Comparison of ENCODE assay signal across 1 cellular context in genomic region chr9:101462558-101462957, GRCh38.
TF ChIP-seq lines count a peak whose summit lies in the region.

No MANE protein-coding gene starts in this region.

TF ChIP-seq in H1, 55 proteins besides CTCF, POLR2A, EP300 and RAD21 (continued from another document):
- TF ChIP-seq MAX (IDR thresholded peaks at IDR 0.05) (no peak), EGR1 (IDR thresholded peaks at IDR 0.05; ENCODE audit: borderline replicate concordance, low read depth, low read length) (no peak), BRCA1 (IDR thresholded peaks at IDR 0.05; ENCODE audit: low read depth, low read length) (no peak), CBX8 (IDR thresholded peaks at IDR 0.05; ENCODE audit: borderline replicate concordance, low read depth, low read length) (no peak), BACH1 (IDR thresholded peaks at IDR 0.05; ENCODE audit: low read length) (peak; percentile 99), POU5F1 (IDR thresholded peaks at IDR 0.05; ENCODE audit: low read depth, low read length) (no peak), SIX5 (IDR thresholded peaks at IDR 0.05; ENCODE audit: low read depth, low read length) (0 out of 2 replicates have a peak, but pooled peaks have one; percentile 2), RBBP5 (IDR thresholded peaks at IDR 0.05; ENCODE audit: borderline replicate concordance, low read depth, low read length) (no peak), CBX5 (IDR thresholded peaks at IDR 0.05; ENCODE audit: low read depth, low read length) (no peak), KDM4A (IDR thresholded peaks at IDR 0.05; ENCODE audit: low read depth, low read length, severe bottlenecking) (no peak), RFX5 (IDR thresholded peaks at IDR 0.05; ENCODE audit: borderline replicate concordance, low read depth, low read length) (no peak), SRF (IDR thresholded peaks at IDR 0.05; ENCODE audit: low read depth, low read length) (no peak), NANOG (IDR thresholded peaks at IDR 0.05; ENCODE audit: insufficient read depth, low read depth, low read length, poor library complexity, severe bottlenecking) (no peak), POLR2AphosphoS5 (IDR thresholded peaks at IDR 0.05; ENCODE audit: low read depth, low read length) (no peak), JUN (IDR thresholded peaks at IDR 0.05; ENCODE audit: low read depth, low read length) (peak; percentile 64; the same call in 1 of the 2 replicates), GTF2F1 (IDR thresholded peaks at IDR 0.05; ENCODE audit: borderline replicate concordance, low read depth, low read length) (no peak), TBP (IDR thresholded peaks at IDR 0.05; ENCODE audit: low read depth, low read length) (no peak), YY1 (IDR thresholded peaks at IDR 0.05; ENCODE audit: low read depth, low read length) (no peak), TAF7 (optimal IDR thresholded peaks at IDR 0.05; ENCODE audit: borderline replicate concordance, low read depth, low read length) (no peak), TEAD4 (IDR thresholded peaks at IDR 0.05; ENCODE audit: low read depth, low read length) (no peak), ATF2 (IDR thresholded peaks at IDR 0.05; ENCODE audit: low read length) (no peak), CHD2 (IDR thresholded peaks at IDR 0.05; ENCODE audit: low read length) (no peak), NRF1 (IDR thresholded peaks at IDR 0.05; ENCODE audit: low read depth, low read length) (no peak), GABPA (IDR thresholded peaks at IDR 0.05; ENCODE audit: borderline replicate concordance, insufficient read depth, low read length) (no peak), CEBPB (IDR thresholded peaks at IDR 0.05; ENCODE audit: low read depth, low read length) (no peak), RXRA (IDR thresholded peaks at IDR 0.05; ENCODE audit: insufficient read depth, low read depth, low read length) (no peak), ZNF274 (IDR thresholded peaks at IDR 0.05; ENCODE audit: borderline replicate concordance, extremely low read depth, low read length) (no peak), FOSL1 (IDR thresholded peaks at IDR 0.05; ENCODE audit: insufficient read depth, low read depth, low read length) (no peak), CHD7 (IDR thresholded peaks at IDR 0.05; ENCODE audit: insufficient replicate concordance, low read length) (no peak), TCF12 (IDR thresholded peaks at IDR 0.05; ENCODE audit: low read depth, low read length) (no peak), MAFK (IDR thresholded peaks at IDR 0.05; ENCODE audit: low read depth, low read length) (peak; percentile 92), CREB1 (IDR thresholded peaks at IDR 0.05) (no peak), JUND (IDR thresholded peaks at IDR 0.05; ENCODE audit: low read length) (peak; percentile 87), CTBP2 (IDR thresholded peaks at IDR 0.05; ENCODE audit: borderline replicate concordance, insufficient read depth, insufficient read length, low read length) (no peak), SP1 (IDR thresholded peaks at IDR 0.05; ENCODE audit: low read depth, low read length) (peak; percentile 21; the same call in 1 of the 2 replicates), SP2 (IDR thresholded peaks at IDR 0.05; ENCODE audit: low read length) (no peak), SIRT6 (IDR thresholded peaks at IDR 0.05; ENCODE audit: low read length) (no peak)
- TF ChIP-seq, protein P1, sequence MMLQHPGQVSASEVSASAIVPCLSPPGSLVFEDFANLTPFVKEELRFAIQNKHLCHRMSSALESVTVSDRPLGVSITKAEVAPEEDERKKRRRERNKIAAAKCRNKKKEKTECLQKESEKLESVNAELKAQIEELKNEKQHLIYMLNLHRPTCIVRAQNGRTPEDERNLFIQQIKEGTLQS (IDR thresholded peaks at IDR 0.05; ENCODE audit: insufficient read depth, low read depth, low read length) = no peak
